1 cellular context compared by ENCODE assay signal in the genomic region with DNA sequence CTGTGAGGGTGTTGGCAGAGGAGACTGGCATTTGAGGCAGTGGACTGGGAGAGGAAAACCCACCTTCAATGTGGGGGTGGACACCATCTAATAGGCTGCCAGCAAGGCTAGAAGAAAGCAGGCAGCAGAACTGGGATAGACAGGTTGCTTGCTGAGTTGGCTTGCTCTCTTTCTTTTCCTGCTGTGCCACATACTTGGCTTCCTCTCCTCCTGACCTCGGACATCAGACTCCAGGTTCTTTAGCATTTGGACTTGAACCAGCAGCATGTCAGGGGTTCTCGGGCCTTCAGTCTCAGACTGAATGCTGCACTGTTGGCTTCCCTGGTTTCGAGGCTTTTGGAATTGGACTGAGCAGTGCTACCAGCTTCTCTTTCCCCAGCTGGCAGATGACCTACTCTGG.
TF ChIP-seq lines count a peak whose summit lies in the region.

No MANE protein-coding gene starts in this region.

TF ChIP-seq in IMR-90, 13 proteins besides CTCF, POLR2A, EP300 and RAD21 (continued from another document):
- TF ChIP-seq, protein P1, sequence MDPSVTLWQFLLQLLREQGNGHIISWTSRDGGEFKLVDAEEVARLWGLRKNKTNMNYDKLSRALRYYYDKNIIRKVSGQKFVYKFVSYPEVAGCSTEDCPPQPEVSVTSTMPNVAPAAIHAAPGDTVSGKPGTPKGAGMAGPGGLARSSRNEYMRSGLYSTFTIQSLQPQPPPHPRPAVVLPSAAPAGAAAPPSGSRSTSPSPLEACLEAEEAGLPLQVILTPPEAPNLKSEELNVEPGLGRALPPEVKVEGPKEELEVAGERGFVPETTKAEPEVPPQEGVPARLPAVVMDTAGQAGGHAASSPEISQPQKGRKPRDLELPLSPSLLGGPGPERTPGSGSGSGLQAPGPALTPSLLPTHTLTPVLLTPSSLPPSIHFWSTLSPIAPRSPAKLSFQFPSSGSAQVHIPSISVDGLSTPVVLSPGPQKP (IDR thresholded peaks at IDR 0.05; ENCODE audit: borderline replicate concordance, low read depth, low read length), result no peak
- TF ChIP-seq, protein P2, sequence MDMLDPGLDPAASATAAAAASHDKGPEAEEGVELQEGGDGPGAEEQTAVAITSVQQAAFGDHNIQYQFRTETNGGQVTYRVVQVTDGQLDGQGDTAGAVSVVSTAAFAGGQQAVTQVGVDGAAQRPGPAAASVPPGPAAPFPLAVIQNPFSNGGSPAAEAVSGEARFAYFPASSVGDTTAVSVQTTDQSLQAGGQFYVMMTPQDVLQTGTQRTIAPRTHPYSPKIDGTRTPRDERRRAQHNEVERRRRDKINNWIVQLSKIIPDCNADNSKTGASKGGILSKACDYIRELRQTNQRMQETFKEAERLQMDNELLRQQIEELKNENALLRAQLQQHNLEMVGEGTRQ (IDR thresholded peaks at IDR 0.05; ENCODE audit: low read depth, low read length), result no peak
- TF ChIP-seq NFE2L2 (IDR thresholded peaks at IDR 0.05; ENCODE audit: low read depth, low read length) (no peak), MAZ (IDR thresholded peaks at IDR 0.05; ENCODE audit: borderline replicate concordance, low read depth, low read length) (no peak), CHD1 (IDR thresholded peaks at IDR 0.05; ENCODE audit: low read depth, low read length) (no peak), BHLHE40 (IDR thresholded peaks at IDR 0.05; ENCODE audit: low read depth, low read length) (no peak), RCOR1 (IDR thresholded peaks at IDR 0.05; ENCODE audit: insufficient replicate concordance, low read length) (no peak), SMC3 (IDR thresholded peaks at IDR 0.05; ENCODE audit: low read depth, low read length) (no peak), CEBPB (IDR thresholded peaks at IDR 0.05; ENCODE audit: low read depth, low read length) (no peak)
